Comparison of ENCODE assay signal across 8 cellular contexts in the genomic region with DNA sequence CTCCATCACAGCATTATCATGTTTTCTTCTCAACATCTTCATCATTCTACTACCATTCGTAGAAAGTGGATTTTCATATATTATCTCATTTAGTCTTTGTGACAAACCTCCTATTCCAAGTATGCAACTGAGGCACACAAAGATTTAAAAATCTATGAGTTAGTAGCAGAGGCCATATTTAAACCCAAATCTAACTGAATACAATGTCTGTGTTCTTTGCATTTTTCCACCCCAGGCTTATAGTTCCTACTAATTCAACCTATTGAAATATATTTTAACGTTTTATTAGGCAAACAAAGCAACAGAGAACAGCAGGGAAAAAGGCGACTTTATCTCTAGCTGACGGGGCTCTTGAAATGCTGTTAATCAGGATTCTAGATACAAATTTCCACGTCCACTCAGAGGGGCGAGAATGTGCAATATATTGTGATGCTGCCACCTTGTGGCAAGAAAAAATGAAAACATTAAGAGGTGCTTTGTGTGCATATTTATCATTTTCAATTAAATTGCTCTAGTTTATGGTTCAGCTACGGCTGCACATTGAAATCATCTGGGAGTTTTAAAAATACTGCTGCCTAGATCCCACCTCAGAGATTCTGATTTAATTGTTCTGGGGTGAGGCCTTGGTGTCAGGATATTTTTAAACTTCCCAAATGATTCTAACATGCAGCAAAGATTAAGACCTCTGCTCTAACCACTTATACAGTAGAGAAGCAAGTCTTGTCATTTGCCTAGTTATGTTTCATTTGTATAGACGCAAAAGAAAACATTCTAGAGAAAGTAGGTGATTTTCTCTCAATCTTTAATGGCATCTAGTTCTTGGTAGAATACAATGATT.
DNase-seq lines count a peak whose midpoint lies in the region; ATAC-seq, FAIRE-seq and TF ChIP-seq lines count a peak whose summit lies in the region.

No MANE protein-coding gene starts in this region.

- H3K36me3 ChIP-seq in body of pancreas (replicated peaks in 1 of 2; ENCODE audit: insufficient read depth in 1 of 2, low read depth in 2 of 2): no peaks in the 10 kb centered on the region
- no peaks in the 10 kb centered on the region for H3K36me3 ChIP-seq in uterus

- FAIRE-seq in A549 (lab: Jason Lieb, UNC): no peak

- TF ChIP-seq POLR2A in A549 (IDR thresholded peaks at IDR 0.05; ENCODE audit: low read length) (no peak), body of pancreas (IDR thresholded peaks at IDR 0.05) (no peak), uterus (IDR thresholded peaks at IDR 0.05) (no peak)

- H3K4me3 ChIP-seq in A549 (no peak overlapping the region), GM12864 (ENCODE audit: low read depth, low read length) (no peak overlapping the region), body of pancreas (no peak overlapping the region), uterus (no peak overlapping the region)

- H3K4me1 ChIP-seq in A549: peaks cover 9% of the 10 kb centered on the region; the same call in 1 of the 3 replicates
- H3K4me1 ChIP-seq in body of pancreas: peaks cover 3% of the 10 kb centered on the region
- H3K4me1 ChIP-seq in uterus: no peaks in the 10 kb centered on the region

- CTCF ChIA-PET in A549 (lab: Yijun Ruan, JAX): interaction anchor here (0.8 to 4.0 kb wide), 5 partner anchors 11 to 248 kb away, joined by 3 to 27 read pairs (median 8); no protein-coding TSS in a partner anchor

- TF ChIP-seq CTCF in A549 (IDR thresholded peaks at IDR 0.05) (peak; percentile 70), GM12864 (IDR thresholded peaks at IDR 0.05; ENCODE audit: low read depth, low read length, missing control alignments) (peak; percentile 56), body of pancreas (IDR thresholded peaks at IDR 0.05) (peak; percentile 53 to 68 (median 64)), uterus (IDR thresholded peaks at IDR 0.05) (peak; percentile 42 to 70 (median 58))

- DNase-seq in A549 (ENCODE audit: low read depth in 1 of 2, low spot score in 1 of 2) (peak; percentile 6 to 42), GM12864 (ENCODE audit: low read depth) (peak; percentile 2), NCI-H526 treated with DMSO at 0.1 percent for 48 hours (lab: John Stamatoyannopoulos, UW) (peak; percentile 7), body of pancreas (peak in 3 of 4 donors; percentile 17 to 42 (median 23)), left kidney (ENCODE audit: low read depth, low spot score) (peak; percentile 88), uterus (peak in 1 of 2 donors; percentile 28), mesenteric fat pad (ENCODE audit: low spot score) (no peak)

- peak; percentile 72 to 74 for TF ChIP-seq RAD21 in A549 (conservative IDR thresholded peaks at IDR 0.05 in 1 of 2, IDR thresholded peaks at IDR 0.05 in 1 of 2)

- peak overlapping the region; percentile 59; the same call in 2 of the 3 replicates for H3K4me2 ChIP-seq in A549

- H3K9me3 ChIP-seq in A549 (no peaks in the 10 kb centered on the region), body of pancreas (no peaks in the 10 kb centered on the region), uterus (no peaks in the 10 kb centered on the region)

- H3K27ac ChIP-seq in A549: no peak overlapping the region
- H3K27ac ChIP-seq in body of pancreas: no peak overlapping the region
- H3K27ac ChIP-seq in uterus: no peak overlapping the region

- WGBS in A549 (ENCODE audit: missing lambda C conversion rate): 15% methylated on average over 8 of the region's 8 CpGs
- 15% methylated on average over 8 of the region's 8 CpGs for WGBS in body of pancreas, 2 donors

- ATAC-seq in A549 (peak in 1 of 2 experiments; percentile 75; a peak in 3 of 6 replicates), HG03060 (IDR thresholded peaks at IDR 0.05; ENCODE audit: low read depth, unreplicated experiment) (peak; percentile 77), body of pancreas (peak; percentile 68)

- POLR2A ChIA-PET in A549 (lab: Yijun Ruan, JAX): no interaction called here

- intact Hi-C loops in body of pancreas (cut with DNase I) (no loop called here), uterus (cut with DNase I; ENCODE audit: low total_unique reads) (no loop called here)

- no peak for TF ChIP-seq EP300 in A549 (IDR thresholded peaks at IDR 0.05)

- H3K27me3 ChIP-seq in body of pancreas: no peaks in the 10 kb centered on the region
- H3K27me3 ChIP-seq in uterus: no peaks in the 10 kb centered on the region

TF ChIP-seq in A549, 52 proteins besides CTCF, POLR2A, EP300 and RAD21:
- TF ChIP-seq SMC3 (IDR thresholded peaks at IDR 0.05) (peak; percentile 71), ZFP36 (IDR thresholded peaks at IDR 0.05; ENCODE audit: borderline replicate concordance, partially characterized antibody) (no peak)
